In genomic region chr10:14571866-14572507, GRCh38 we compare ENCODE assay signal across 1 cellular context.
TF ChIP-seq lines count a peak whose summit lies in the region.

No MANE protein-coding gene starts in this region.

TF ChIP-seq in HepG2, 621 proteins besides CTCF, POLR2A, EP300 and RAD21 (continued from another document and continues in another):
- TF ChIP-seq, protein P1, sequence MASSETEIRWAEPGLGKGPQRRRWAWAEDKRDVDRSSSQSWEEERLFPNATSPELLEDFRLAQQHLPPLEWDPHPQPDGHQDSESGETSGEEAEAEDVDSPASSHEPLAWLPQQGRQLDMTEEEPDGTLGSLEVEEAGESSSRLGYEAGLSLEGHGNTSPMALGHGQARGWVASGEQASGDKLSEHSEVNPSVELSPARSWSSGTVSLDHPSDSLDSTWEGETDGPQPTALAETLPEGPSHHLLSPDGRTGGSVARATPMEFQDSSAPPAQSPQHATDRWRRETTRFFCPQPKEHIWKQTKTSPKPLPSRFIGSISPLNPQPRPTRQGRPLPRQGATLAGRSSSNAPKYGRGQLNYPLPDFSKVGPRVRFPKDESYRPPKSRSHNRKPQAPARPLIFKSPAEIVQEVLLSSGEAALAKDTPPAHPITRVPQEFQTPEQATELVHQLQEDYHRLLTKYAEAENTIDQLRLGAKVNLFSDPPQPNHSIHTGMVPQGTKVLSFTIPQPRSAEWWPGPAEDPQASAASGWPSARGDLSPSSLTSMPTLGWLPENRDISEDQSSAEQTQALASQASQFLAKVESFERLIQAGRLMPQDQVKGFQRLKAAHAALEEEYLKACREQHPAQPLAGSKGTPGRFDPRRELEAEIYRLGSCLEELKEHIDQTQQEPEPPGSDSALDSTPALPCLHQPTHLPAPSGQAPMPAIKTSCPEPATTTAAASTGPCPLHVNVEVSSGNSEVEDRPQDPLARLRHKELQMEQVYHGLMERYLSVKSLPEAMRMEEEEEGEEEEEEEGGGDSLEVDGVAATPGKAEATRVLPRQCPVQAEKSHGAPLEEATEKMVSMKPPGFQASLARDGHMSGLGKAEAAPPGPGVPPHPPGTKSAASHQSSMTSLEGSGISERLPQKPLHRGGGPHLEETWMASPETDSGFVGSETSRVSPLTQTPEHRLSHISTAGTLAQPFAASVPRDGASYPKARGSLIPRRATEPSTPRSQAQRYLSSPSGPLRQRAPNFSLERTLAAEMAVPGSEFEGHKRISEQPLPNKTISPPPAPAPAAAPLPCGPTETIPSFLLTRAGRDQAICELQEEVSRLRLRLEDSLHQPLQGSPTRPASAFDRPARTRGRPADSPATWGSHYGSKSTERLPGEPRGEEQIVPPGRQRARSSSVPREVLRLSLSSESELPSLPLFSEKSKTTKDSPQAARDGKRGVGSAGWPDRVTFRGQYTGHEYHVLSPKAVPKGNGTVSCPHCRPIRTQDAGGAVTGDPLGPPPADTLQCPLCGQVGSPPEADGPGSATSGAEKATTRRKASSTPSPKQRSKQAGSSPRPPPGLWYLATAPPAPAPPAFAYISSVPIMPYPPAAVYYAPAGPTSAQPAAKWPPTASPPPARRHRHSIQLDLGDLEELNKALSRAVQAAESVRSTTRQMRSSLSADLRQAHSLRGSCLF (CRISPR knock-in tag; IDR thresholded peaks at IDR 0.05; ENCODE audit: borderline replicate concordance) = no peak
- TF ChIP-seq TFDP1 (CRISPR knock-in tag; IDR thresholded peaks at IDR 0.05; ENCODE audit: borderline replicate concordance) (0 out of 2 replicates have a peak, but pooled peaks have one; percentile 33), NAIF1 (CRISPR knock-in tag; IDR thresholded peaks at IDR 0.05; ENCODE audit: borderline replicate concordance) (no peak), ZNF17 (CRISPR knock-in tag; IDR thresholded peaks at IDR 0.05) (no peak), WIZ (CRISPR knock-in tag; IDR thresholded peaks at IDR 0.05) (no peak), TBX3 (IDR thresholded peaks at IDR 0.05; ENCODE audit: borderline replicate concordance) (no peak), ERF (CRISPR knock-in tag; IDR thresholded peaks at IDR 0.05) (peak; percentile 87), ZNF607 (CRISPR knock-in tag; IDR thresholded peaks at IDR 0.05; ENCODE audit: borderline replicate concordance) (peak; percentile 57; the same call in 1 of the 2 replicates), ZBTB7B (CRISPR knock-in tag; IDR thresholded peaks at IDR 0.05) (no peak; the same call in 1 of the 2 replicates), RXRB (CRISPR knock-in tag; IDR thresholded peaks at IDR 0.05; ENCODE audit: borderline replicate concordance) (peak; percentile 97), ZNF678 (CRISPR knock-in tag; IDR thresholded peaks at IDR 0.05) (no peak), GTF3A (CRISPR knock-in tag; conservative IDR thresholded peaks at IDR 0.05) (no peak), MYPOP (CRISPR knock-in tag; IDR thresholded peaks at IDR 0.05) (no peak), NONO (IDR thresholded peaks at IDR 0.05) (no peak), NONO (CRISPR knock-in tag; conservative IDR thresholded peaks at IDR 0.05) (no peak; the same call in 1 of the 2 replicates), SRY (CRISPR knock-in tag; IDR thresholded peaks at IDR 0.05) (no peak), ZKSCAN8 (CRISPR knock-in tag; IDR thresholded peaks at IDR 0.05; ENCODE audit: borderline replicate concordance) (peak; percentile 81; the same call in 1 of the 2 replicates), KDM4B (CRISPR knock-in tag; IDR thresholded peaks at IDR 0.05) (0 out of 2 replicates have a peak, but pooled peaks have one; percentile 42), FOSL2 (CRISPR knock-in tag; IDR thresholded peaks at IDR 0.05) (peak; percentile 88), ZC3H4 (CRISPR knock-in tag; IDR thresholded peaks at IDR 0.05; ENCODE audit: borderline replicate concordance) (no peak), ZNF687 (CRISPR knock-in tag; IDR thresholded peaks at IDR 0.05) (no peak; the same call in 1 of the 2 replicates), ZNF143 (CRISPR knock-in tag; IDR thresholded peaks at IDR 0.05) (no peak), MED13 (CRISPR knock-in tag; IDR thresholded peaks at IDR 0.05) (no peak), KLF6 (CRISPR knock-in tag; IDR thresholded peaks at IDR 0.05) (0 out of 2 replicates have a peak, but pooled peaks have one; percentile 19), DBP (CRISPR knock-in tag; IDR thresholded peaks at IDR 0.05; ENCODE audit: not compliant biosample characterization) (no peak), ZNF235 (CRISPR knock-in tag; IDR thresholded peaks at IDR 0.05; ENCODE audit: borderline replicate concordance) (no peak), CEBPB (IDR thresholded peaks at IDR 0.05; ENCODE audit: borderline replicate concordance, low read depth, low read length) (peak; percentile 88; the same call in 1 of the 2 replicates), MAF1 (CRISPR knock-in tag; IDR thresholded peaks at IDR 0.05; ENCODE audit: borderline replicate concordance) (no peak), RORA (CRISPR knock-in tag; IDR thresholded peaks at IDR 0.05) (no peak), ZIK1 (CRISPR knock-in tag; IDR thresholded peaks at IDR 0.05; ENCODE audit: borderline replicate concordance, low read depth) (no peak), ZNF225 (CRISPR knock-in tag; IDR thresholded peaks at IDR 0.05) (no peak), ZSCAN30 (CRISPR knock-in tag; IDR thresholded peaks at IDR 0.05) (no peak), ZMYM2 (CRISPR knock-in tag; IDR thresholded peaks at IDR 0.05) (no peak), TAF1 (CRISPR knock-in tag; IDR thresholded peaks at IDR 0.05) (no peak), BCL3 (CRISPR knock-in tag; IDR thresholded peaks at IDR 0.05) (0 out of 2 replicates have a peak, but pooled peaks have one; percentile 31), ZNF550 (CRISPR knock-in tag; IDR thresholded peaks at IDR 0.05; ENCODE audit: borderline replicate concordance) (no peak), MEF2D (CRISPR knock-in tag; IDR thresholded peaks at IDR 0.05) (peak; percentile 60; the same call in 1 of the 2 replicates), ELF3 (CRISPR knock-in tag; IDR thresholded peaks at IDR 0.05) (peak; percentile 94), TIGD3 (CRISPR knock-in tag; IDR thresholded peaks at IDR 0.05; ENCODE audit: borderline replicate concordance) (no peak), NCOA2 (CRISPR knock-in tag; IDR thresholded peaks at IDR 0.05) (peak; percentile 79)
- TF ChIP-seq, protein P2, sequence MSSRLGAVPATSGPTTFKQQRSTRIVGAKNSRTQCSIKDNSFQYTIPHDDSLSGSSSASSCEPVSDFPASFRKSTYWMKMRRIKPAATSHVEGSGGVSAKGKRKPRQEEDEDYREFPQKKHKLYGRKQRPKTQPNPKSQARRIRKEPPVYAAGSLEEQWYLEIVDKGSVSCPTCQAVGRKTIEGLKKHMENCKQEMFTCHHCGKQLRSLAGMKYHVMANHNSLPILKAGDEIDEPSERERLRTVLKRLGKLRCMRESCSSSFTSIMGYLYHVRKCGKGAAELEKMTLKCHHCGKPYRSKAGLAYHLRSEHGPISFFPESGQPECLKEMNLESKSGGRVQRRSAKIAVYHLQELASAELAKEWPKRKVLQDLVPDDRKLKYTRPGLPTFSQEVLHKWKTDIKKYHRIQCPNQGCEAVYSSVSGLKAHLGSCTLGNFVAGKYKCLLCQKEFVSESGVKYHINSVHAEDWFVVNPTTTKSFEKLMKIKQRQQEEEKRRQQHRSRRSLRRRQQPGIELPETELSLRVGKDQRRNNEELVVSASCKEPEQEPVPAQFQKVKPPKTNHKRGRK (CRISPR knock-in tag; IDR thresholded peaks at IDR 0.05) = no peak
- TF ChIP-seq, protein P3, sequence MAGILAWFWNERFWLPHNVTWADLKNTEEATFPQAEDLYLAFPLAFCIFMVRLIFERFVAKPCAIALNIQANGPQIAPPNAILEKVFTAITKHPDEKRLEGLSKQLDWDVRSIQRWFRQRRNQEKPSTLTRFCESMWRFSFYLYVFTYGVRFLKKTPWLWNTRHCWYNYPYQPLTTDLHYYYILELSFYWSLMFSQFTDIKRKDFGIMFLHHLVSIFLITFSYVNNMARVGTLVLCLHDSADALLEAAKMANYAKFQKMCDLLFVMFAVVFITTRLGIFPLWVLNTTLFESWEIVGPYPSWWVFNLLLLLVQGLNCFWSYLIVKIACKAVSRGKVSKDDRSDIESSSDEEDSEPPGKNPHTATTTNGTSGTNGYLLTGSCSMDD (CRISPR knock-in tag; IDR thresholded peaks at IDR 0.05) = no peak
- TF ChIP-seq, protein P4, sequence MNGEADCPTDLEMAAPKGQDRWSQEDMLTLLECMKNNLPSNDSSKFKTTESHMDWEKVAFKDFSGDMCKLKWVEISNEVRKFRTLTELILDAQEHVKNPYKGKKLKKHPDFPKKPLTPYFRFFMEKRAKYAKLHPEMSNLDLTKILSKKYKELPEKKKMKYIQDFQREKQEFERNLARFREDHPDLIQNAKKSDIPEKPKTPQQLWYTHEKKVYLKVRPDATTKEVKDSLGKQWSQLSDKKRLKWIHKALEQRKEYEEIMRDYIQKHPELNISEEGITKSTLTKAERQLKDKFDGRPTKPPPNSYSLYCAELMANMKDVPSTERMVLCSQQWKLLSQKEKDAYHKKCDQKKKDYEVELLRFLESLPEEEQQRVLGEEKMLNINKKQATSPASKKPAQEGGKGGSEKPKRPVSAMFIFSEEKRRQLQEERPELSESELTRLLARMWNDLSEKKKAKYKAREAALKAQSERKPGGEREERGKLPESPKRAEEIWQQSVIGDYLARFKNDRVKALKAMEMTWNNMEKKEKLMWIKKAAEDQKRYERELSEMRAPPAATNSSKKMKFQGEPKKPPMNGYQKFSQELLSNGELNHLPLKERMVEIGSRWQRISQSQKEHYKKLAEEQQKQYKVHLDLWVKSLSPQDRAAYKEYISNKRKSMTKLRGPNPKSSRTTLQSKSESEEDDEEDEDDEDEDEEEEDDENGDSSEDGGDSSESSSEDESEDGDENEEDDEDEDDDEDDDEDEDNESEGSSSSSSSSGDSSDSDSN (CRISPR knock-in tag; IDR thresholded peaks at IDR 0.05) = no peak
